Comparison of ENCODE assay signal across 11 cellular contexts in the genomic region with DNA sequence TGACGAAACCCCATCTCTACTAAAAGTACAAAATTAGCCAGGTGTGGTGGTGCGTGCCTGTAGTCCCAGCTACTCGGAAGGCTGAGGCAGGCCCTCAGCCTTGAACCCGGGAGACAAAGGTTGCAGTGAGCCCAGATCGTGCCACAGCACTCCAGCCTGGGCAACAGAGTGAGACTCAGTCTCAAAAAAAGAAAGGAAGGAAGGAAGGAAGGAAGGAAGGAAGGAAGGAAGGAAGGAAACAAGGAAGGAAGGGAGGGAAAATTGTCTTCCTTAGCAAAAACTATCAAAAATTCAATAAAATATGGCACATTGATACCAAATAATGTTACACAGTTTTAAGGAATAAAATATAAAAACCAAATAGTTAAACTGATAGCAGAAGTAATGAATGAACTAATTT. TPM values are rescaled to one million over a fixed set of nuclear protein-coding genes. Genes with fewer than 3 reads are reported as not detected.
DNase-seq lines count a peak whose midpoint lies in the region; FAIRE-seq and TF ChIP-seq lines count a peak whose summit lies in the region.
"Not testable (repeated sequence)": the region's sequence is repeated elsewhere in the genome, so short reads cannot be mapped to it uniquely, and the experiment has no call there.
"Had no signal": no experiment of that assay in that cellular context is flagged by ENCODE, and none has a peak within 500 bp of the region (broad histone marks: within the 10 kb centered on the region; RNA-seq: fewer than 3 reads in every experiment).

No MANE protein-coding gene starts in this region.

- not testable (repeated sequence) for BruUV-seq in A673 (replicated peaks; lab: Mats Ljungman, UMichigan)

- peak; percentile 15 for FAIRE-seq in kidney (lab: Jason Lieb, UNC)

- H3K4me1 ChIP-seq in A673 (ENCODE audit: insufficient read depth, low read length, poor library complexity, severe bottlenecking): peaks cover 39% of the 10 kb centered on the region
- H3K4me1 ChIP-seq in BLaER1; BLaER1 treated with 17β-estradiol and CSF1 and Interleukin-3, amounts not matched to agents 10 nM and 100 nM; HEK293 (ENCODE audit: control insufficient read depth, insufficient read depth, low read length); kidney (ENCODE audit: control insufficient read depth in 1 of 2, insufficient read depth in 1 of 2, low read depth in 1 of 2, low read length in 2 of 2); mesenchymal stem cell (ENCODE audit: control insufficient read depth, insufficient read depth, low read depth, low read length): not testable (repeated sequence)

- not testable (repeated sequence) for H3K18ac ChIP-seq in mesenchymal stem cell (ENCODE audit: low read depth in 1 of 2, low read length in 2 of 2)

- not testable (repeated sequence) for H2BK15ac ChIP-seq in mesenchymal stem cell (ENCODE audit: low read depth, poor library complexity, severe bottlenecking)

- not testable (repeated sequence) for H2BK12ac ChIP-seq in mesenchymal stem cell (ENCODE audit: low read length in 2 of 2)

- H3K9me3 ChIP-seq in A673 (ENCODE audit: low read depth, low read length, poor library complexity, severe bottlenecking); BLaER1; BLaER1 treated with 17β-estradiol and CSF1 and Interleukin-3, amounts not matched to agents 10 nM and 100 nM (replicated peaks in 1 of 11); HEK293 (ENCODE audit: control insufficient read depth, insufficient read depth, low read depth, low read length); SK-N-MC (ENCODE audit: low read depth, low read length); kidney (ENCODE audit: control insufficient read depth in 1 of 2, low read length in 2 of 2); mesenchymal stem cell (ENCODE audit: control insufficient read depth, low read length): not testable (repeated sequence)

- H4K20me1 ChIP-seq in BLaER1; BLaER1 treated with 17β-estradiol and CSF1 and Interleukin-3, amounts not matched to agents 10 nM and 100 nM: not testable (repeated sequence)

- not testable (repeated sequence) for H3K23ac ChIP-seq in mesenchymal stem cell (ENCODE audit: low read length in 2 of 2)

- H4K91ac ChIP-seq in mesenchymal stem cell (ENCODE audit: low read length): not testable (repeated sequence)

- not testable (repeated sequence) for H2BK120ac ChIP-seq in mesenchymal stem cell (ENCODE audit: low read depth, low read length)

- H3K79me1 ChIP-seq in mesenchymal stem cell (replicated peaks; ENCODE audit: low read length, poor library complexity, severe bottlenecking): not testable (repeated sequence)

- peak overlapping the region; percentile 57 for H3K27ac ChIP-seq in A673 (ENCODE audit: low read depth, low read length, poor library complexity, severe bottlenecking)
- not testable (repeated sequence) for H3K27ac ChIP-seq in BLaER1; BLaER1 treated with 17β-estradiol and CSF1 and Interleukin-3, amounts not matched to agents 10 nM and 100 nM; HEK293 (ENCODE audit: extremely low read depth, low read depth, low read length); kidney (ENCODE audit: low read depth in 2 of 2, low read length in 2 of 2); mesenchymal stem cell (ENCODE audit: low read length, poor library complexity, severe bottlenecking)
- H3K27ac ChIP-seq in SK-N-MC: peak overlapping the region; percentile 99

- peak overlapping the region; percentile 5; the same call in 1 of the 2 replicates for H3K4me2 ChIP-seq in BLaER1
- peak overlapping the region in 6 of 11 experiments; percentile 24 to 46 (median 41); a peak in 8 of 22 replicates for H3K4me2 ChIP-seq in BLaER1 treated with 17β-estradiol and CSF1 and Interleukin-3, amounts not matched to agents 10 nM and 100 nM
- not testable (repeated sequence) for H3K4me2 ChIP-seq in mesenchymal stem cell (ENCODE audit: low read length, poor library complexity, severe bottlenecking)

- 85% methylated on average over 4 of the region's 5 CpGs for WGBS in mesenchymal stem cell

- H3K4me3 ChIP-seq in A673 (ENCODE audit: low read depth, low read length, poor library complexity, severe bottlenecking); BLaER1; BLaER1 treated with 17β-estradiol and CSF1 and Interleukin-3, amounts not matched to agents 10 nM and 100 nM; HEK293 (ENCODE audit: low read depth, low read length); SK-N-MC; kidney (ENCODE audit: low read length in 2 of 2); mesenchymal stem cell (ENCODE audit: insufficient read depth in 1 of 2, low read depth in 1 of 2, low read length in 2 of 2): not testable (repeated sequence)

- not testable (repeated sequence) for H3K36me3 ChIP-seq in A673 (ENCODE audit: insufficient read depth, low read length, poor library complexity, severe bottlenecking); BLaER1; BLaER1 treated with 17β-estradiol and CSF1 and Interleukin-3, amounts not matched to agents 10 nM and 100 nM; HEK293 (ENCODE audit: control insufficient read depth in 2 of 2, insufficient read depth in 1 of 2, low read length in 2 of 2); SK-N-MC (ENCODE audit: insufficient read depth, low read length); kidney (ENCODE audit: control insufficient read depth in 1 of 2, insufficient read depth in 2 of 2, low read length in 2 of 2); mesenchymal stem cell (ENCODE audit: control insufficient read depth in 1 of 2, insufficient read depth in 2 of 2, low read depth in 1 of 2, low read length in 2 of 2)

- POLR2A ChIA-PET in A673 (lab: Charles Lee; ENCODE audit: low non-redundant PET); HEK293 (lab: Yijun Ruan, JAX): not testable (repeated sequence)

- intact Hi-C loops in A673 (cut with micrococcal nuclease; ENCODE audit: unreplicated experiment): loop anchor here (1.0 to 10.0 kb wide), 4 partner anchors 209 to 655 kb away; no protein-coding TSS in a partner anchor
- intact Hi-C loops in kidney (cut with DNase I): not testable (repeated sequence)

- peak overlapping the region; percentile 19 for H2BK5ac ChIP-seq in mesenchymal stem cell (ENCODE audit: low read depth, low read length, poor library complexity, severe bottlenecking)

- peak; percentile 75 for DNase-seq in A673 (ENCODE audit: low spot score)
- not testable (repeated sequence) for DNase-seq in SK-N-MC (ENCODE audit: low read depth, low spot score); kidney; mesenchymal stem cell

- CTCF ChIA-PET in A673 (lab: Charles Lee) (interaction anchor here (1.0 kb wide), 1 partner anchor 208 kb away, joined by 14 read pairs; no protein-coding TSS in a partner anchor), HEK293 (lab: Yijun Ruan, JAX) (interaction anchor here (0.6 to 1.0 kb wide), 2 partner anchors 27 to 134 kb away, joined by 3 to 5 read pairs; no protein-coding TSS in a partner anchor)

- not testable (repeated sequence) for TF ChIP-seq CTCF in A673 (conservative IDR thresholded peaks at IDR 0.05; ENCODE audit: low read depth, low read length); HEK293 (tag by site-specific recombination; IDR thresholded peaks at IDR 0.05); kidney (IDR thresholded peaks at IDR 0.05; ENCODE audit: borderline replicate concordance, extremely low read depth, insufficient read depth)

- not testable (repeated sequence) for H3K9ac ChIP-seq in BLaER1; BLaER1 treated with 17β-estradiol and CSF1 and Interleukin-3, amounts not matched to agents 10 nM and 100 nM; kidney (ENCODE audit: low read length in 2 of 2); mesenchymal stem cell (ENCODE audit: low read length)
- peak overlapping the region; percentile 49 for H3K9ac ChIP-seq in SK-N-MC (ENCODE audit: insufficient read length)

- not testable (repeated sequence) for H2AFZ ChIP-seq in mesenchymal stem cell (ENCODE audit: low read depth, low read length)

- not testable (repeated sequence) for H3K14ac ChIP-seq in mesenchymal stem cell (ENCODE audit: low read length in 2 of 2)

- H3K4ac ChIP-seq in mesenchymal stem cell (ENCODE audit: low read depth in 1 of 2, low read length in 2 of 2): not testable (repeated sequence)

- not testable (repeated sequence) for H4K8ac ChIP-seq in mesenchymal stem cell (ENCODE audit: low read length)

- not testable (repeated sequence) for H3K27me3 ChIP-seq in A673 (replicated peaks; ENCODE audit: insufficient read depth, low read depth, low read length, poor library complexity); BLaER1; BLaER1 treated with 17β-estradiol and CSF1 and Interleukin-3, amounts not matched to agents 10 nM and 100 nM
- H3K27me3 ChIP-seq in mesenchymal stem cell (ENCODE audit: control insufficient read depth in 1 of 2, insufficient read depth in 1 of 2, low read length in 2 of 2): peaks cover 20 to 40% of the 10 kb centered on the region in 2 experiments

- H2AK5ac ChIP-seq in mesenchymal stem cell (ENCODE audit: low read length, severe bottlenecking): not testable (repeated sequence)

TF ChIP-seq in HEK293, 187 proteins besides CTCF, POLR2A, EP300 and RAD21:
- peak; percentile 62; the same call in 1 of the 2 replicates for TF ChIP-seq ZNF366 (tag by site-specific recombination; conservative IDR thresholded peaks at IDR 0.05)

RNA-seq across cellular contexts. Expression of a gene that starts 54.5 kb away (rescaled TPM):
- total RNA-seq in A673 (2021): 39.0 and 46.7 TPM in 2 replicates
- 60.6 TPM for total RNA-seq in kidney
- polyA plus RNA-seq in kidney (ENCODE audit: insufficient read depth, low read depth, low replicate concordance): 57.1 TPM
- 0.26 TPM for polyA plus RNA-seq in mesenchymal stem cell (2013, experiment 1 of 2)
- 0.34 TPM for polyA plus RNA-seq in mesenchymal stem cell (2013, experiment 2 of 2)
- total RNA-seq: CD8-positive, alpha-beta T cell; G401 had no signal
- polyA plus RNA-seq: BJ; CD8-positive, alpha-beta memory T cell had no signal
